Comparison of ENCODE assay signal across 1 cellular context in genomic region chr11:76193219-76193618, GRCh38.
TF ChIP-seq lines count a peak whose summit lies in the region.

No MANE protein-coding gene starts in this region.

TF ChIP-seq in H1, 55 proteins besides CTCF, POLR2A, EP300 and RAD21:
- TF ChIP-seq SUZ12 (IDR thresholded peaks at IDR 0.05; ENCODE audit: low read length) (no peak), SIX5 (IDR thresholded peaks at IDR 0.05; ENCODE audit: low read depth, low read length) (no peak)
- TF ChIP-seq, protein P1, sequence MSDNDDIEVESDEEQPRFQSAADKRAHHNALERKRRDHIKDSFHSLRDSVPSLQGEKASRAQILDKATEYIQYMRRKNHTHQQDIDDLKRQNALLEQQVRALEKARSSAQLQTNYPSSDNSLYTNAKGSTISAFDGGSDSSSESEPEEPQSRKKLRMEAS (IDR thresholded peaks at IDR 0.05): peak; percentile 65
